Comparison of ENCODE assay signal across 8 cellular contexts in genomic region chr11:123083623-123084029, GRCh38. TPM values are rescaled to one million over a fixed set of nuclear protein-coding genes. Genes with fewer than 3 reads are reported as not detected.
DNase-seq lines count a peak whose midpoint lies in the region; ATAC-seq, FAIRE-seq and TF ChIP-seq lines count a peak whose summit lies in the region.

No MANE protein-coding gene starts in this region.

- H3K27ac ChIP-seq in A673 (ENCODE audit: low read depth, low read length, poor library complexity, severe bottlenecking) (peak overlapping the region; percentile 31), endodermal cell (ENCODE audit: low read depth, low read length) (no peak overlapping the region)

- intact Hi-C loops in A673 (cut with micrococcal nuclease; ENCODE audit: unreplicated experiment), result loop anchor here (2.0 kb wide), 1 partner anchor 15 kb away; no protein-coding TSS in a partner anchor

- TF ChIP-seq CTCF in A673 (conservative IDR thresholded peaks at IDR 0.05; ENCODE audit: low read depth, low read length), result no peak
- no peak for TF ChIP-seq CTCF in endodermal cell (conservative IDR thresholded peaks at IDR 0.05)

- CTCF ChIA-PET in A673 (lab: Charles Lee), result interaction anchor here (0.6 kb wide), 1 partner anchor 22 kb away, joined by 6 read pairs; the partner anchor contains the start of gene HSPA8

- H3K9me3 Mint-ChIP-seq in endodermal cell, result no peaks in the 10 kb centered on the region

- no peak overlapping the region for H3K4me3 Mint-ChIP-seq in endodermal cell

- H3K36me3 Mint-ChIP-seq in endodermal cell (ENCODE audit: low read depth), result peaks cover 70% of the 10 kb centered on the region

- H3K4me3 ChIP-seq in A673 (ENCODE audit: low read depth, low read length, poor library complexity, severe bottlenecking), result no peak overlapping the region
- H3K4me3 ChIP-seq in endodermal cell (ENCODE audit: low read length), result no peak overlapping the region

- WGBS in endodermal cell (ENCODE audit: insufficient coverage in 1 of 2, insufficient read length in 1 of 2), 2 experiments, result 69 to 84% methylated on average over 4 of the region's 4 CpGs

- H3K9me3 ChIP-seq in A673 (ENCODE audit: low read depth, low read length, poor library complexity, severe bottlenecking) (no peaks in the 10 kb centered on the region), endodermal cell (ENCODE audit: control insufficient read depth, low read length) (peaks cover 14% of the 10 kb centered on the region)

- H3K36me3 ChIP-seq in A673 (ENCODE audit: insufficient read depth, low read length, poor library complexity, severe bottlenecking) (peaks cover 8% of the 10 kb centered on the region), endodermal cell (ENCODE audit: control insufficient read depth, insufficient read depth, low read length) (peaks cover 83% of the 10 kb centered on the region)

- POLR2A ChIA-PET in A673 (lab: Charles Lee; ENCODE audit: low non-redundant PET), result interaction anchor here (0.9 kb wide), 1 partner anchor 20 kb away, joined by 4 read pairs; no protein-coding TSS in a partner anchor

- no peaks in the 10 kb centered on the region for H3K4me1 Mint-ChIP-seq in endodermal cell

- peaks cover 12% of the 10 kb centered on the region for H3K4me1 ChIP-seq in A673 (ENCODE audit: insufficient read depth, low read length, poor library complexity, severe bottlenecking)
- H3K4me1 ChIP-seq in endodermal cell (ENCODE audit: control insufficient read depth, insufficient read depth, low read length), result no peaks in the 10 kb centered on the region

- H3K27ac Mint-ChIP-seq in endodermal cell, result no peak overlapping the region

- ATAC-seq in GM19351 (IDR thresholded peaks at IDR 0.05; ENCODE audit: unreplicated experiment), result no peak

- no peaks in the 10 kb centered on the region for H3K27me3 Mint-ChIP-seq in endodermal cell (ENCODE audit: insufficient read depth)

- H3K9ac ChIP-seq in endodermal cell (ENCODE audit: extremely low read depth, low read length, poor library complexity, severe bottlenecking), result no peak overlapping the region

- H3K27me3 ChIP-seq in A673 (replicated peaks; ENCODE audit: insufficient read depth, low read depth, low read length, poor library complexity) (no peaks in the 10 kb centered on the region), endodermal cell (ENCODE audit: control insufficient read depth, insufficient read depth, low read length, poor library complexity, severe bottlenecking) (no peaks in the 10 kb centered on the region)

- DNase-seq in A673 (ENCODE audit: low spot score) (peak; percentile 95), HT1080 (ENCODE audit: low read depth) (peak; percentile 98), SW 1271 (lab: John Stamatoyannopoulos, UW) (peak; percentile 63 to 89), astrocyte of the hippocampus (ENCODE audit: low read depth, low spot score) (peak; percentile 92), endodermal cell (no peak)
- peak; percentile 69 to 78 for DNase-seq in stimulated activated CD4-positive, alpha-beta T cell treated with anti-CD3 and anti-CD28 coated beads, Interleukin-2, amount 100 ng/mL, for 24 hours

- BruUV-seq in A673 (replicated peaks; lab: Mats Ljungman, UMichigan), result no TSS peak

- peak; percentile 94 for FAIRE-seq in islet of Langerhans (lab: Jason Lieb, UNC)

RNA-seq across cellular contexts. Expression of gene HSPA8, which starts 21.7 kb away (rescaled TPM):
- total RNA-seq in A673 (2021) (2,297 and 3,307 TPM in 2 replicates), endodermal cell (1,000 to 10,000 TPM; 1,572 to 1,940 TPM)
- 5,006 and 6,052 TPM in 2 replicates for total RNA-seq in HT1080 (2014; rRNA removed; shearing (Covaris generic))
- polyA plus RNA-seq in HT1080 (2015; cell fraction: cytosol; rRNA removed), result 2,563 and 2,783 TPM in 2 replicates
- polyA plus RNA-seq in HT1080 (2015; cell fraction: nucleus; rRNA removed), result 4,802 and 5,461 TPM in 2 replicates
- polyA plus RNA-seq in endodermal cell (2013, experiment 1 of 2), result 1,263 TPM
- polyA plus RNA-seq in endodermal cell (2013, experiment 2 of 2), result 1,225 TPM
